ENCODE assay signal across 8 cellular contexts in the genomic region with DNA sequence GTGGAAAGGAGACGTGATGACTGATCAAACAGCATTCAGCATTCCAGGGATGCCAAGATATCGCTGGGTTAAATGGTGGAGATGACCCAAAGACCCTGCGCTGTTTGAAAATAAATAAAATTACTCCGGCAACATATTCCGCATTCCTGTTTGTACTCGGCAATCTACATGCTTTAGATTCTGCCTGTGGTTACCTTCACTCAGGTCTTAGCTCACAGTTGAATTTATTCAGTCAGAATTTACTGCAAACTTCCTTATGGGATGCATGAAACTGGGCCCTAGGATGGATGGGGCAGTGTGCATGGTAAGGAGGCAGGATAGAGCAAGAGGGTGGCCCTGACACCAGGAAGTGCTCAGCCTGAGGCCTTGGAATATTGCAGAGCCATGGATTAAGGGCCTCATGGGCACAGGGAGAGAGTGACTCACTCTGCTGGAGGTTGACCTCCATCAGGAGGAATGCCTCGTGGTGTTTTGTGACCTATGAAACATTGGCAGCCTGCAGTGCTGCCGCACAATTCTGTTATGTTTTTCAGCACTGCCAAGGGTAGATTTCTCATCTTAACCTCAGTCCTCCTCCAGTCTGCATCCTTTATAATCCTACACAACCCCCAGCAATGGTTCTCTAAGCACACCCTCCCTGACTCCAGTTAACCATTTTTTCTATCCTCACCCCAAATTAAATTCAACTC.
A peak's percentile ranks its signal among the peaks of the same experiment; 100 is the strongest.
DNase-seq lines count a peak whose midpoint lies in the region; ATAC-seq and TF ChIP-seq lines count a peak whose summit lies in the region.

No MANE protein-coding gene starts in this region.

- no peak for TF ChIP-seq CTCF in SK-N-SH (IDR thresholded peaks at IDR 0.05)
- TF ChIP-seq CTCF in heart left ventricle (IDR thresholded peaks at IDR 0.05), result no peak
- TF ChIP-seq CTCF in progenitor cell of endocrine pancreas (IDR thresholded peaks at IDR 0.05; ENCODE audit: unreplicated experiment), result no peak

- peak overlapping the region; percentile 94 for H3K27ac Mint-ChIP-seq in progenitor cell of endocrine pancreas

- peaks cover 30% of the 10 kb centered on the region for H3K4me1 Mint-ChIP-seq in progenitor cell of endocrine pancreas (ENCODE audit: low read depth)

- intact Hi-C loops in heart left ventricle (cut with DNase I), result no loop called here

- H3K4me1 ChIP-seq in SK-N-SH (ENCODE audit: control insufficient read depth in 1 of 2, insufficient read depth in 2 of 2, low read depth in 1 of 2, low read length in 1 of 2), result peaks cover 0 to 22% of the 10 kb centered on the region in 2 experiments; a peak in 3 of 4 replicates
- H3K4me1 ChIP-seq in heart left ventricle, result peaks cover 0 to 13% (median 0%) of the 10 kb centered on the region in 12 donors

- peak overlapping the region; percentile 60 for H2AFZ ChIP-seq in SK-N-SH (ENCODE audit: low read depth)

- H3K27me3 Mint-ChIP-seq in progenitor cell of endocrine pancreas, result no peaks in the 10 kb centered on the region

- H3K9me2 ChIP-seq in SK-N-SH, result no peaks in the 10 kb centered on the region

- H3K27me3 ChIP-seq in SK-N-SH (ENCODE audit: insufficient read depth) (no peaks in the 10 kb centered on the region), heart left ventricle (no peaks in the 10 kb centered on the region)

- TF ChIP-seq POLR2A in heart left ventricle (IDR thresholded peaks at IDR 0.05), result no peak

- peaks cover 8% of the 10 kb centered on the region for H3K9me3 Mint-ChIP-seq in progenitor cell of endocrine pancreas (ENCODE audit: low read depth)

- no peak overlapping the region for H3K4me3 Mint-ChIP-seq in progenitor cell of endocrine pancreas (ENCODE audit: low read depth)

- peaks cover 25% of the 10 kb centered on the region for H3F3A ChIP-seq in SK-N-SH (replicated peaks; ENCODE audit: insufficient read depth)

- TF ChIP-seq EP300 in SK-N-SH (IDR thresholded peaks at IDR 0.05; ENCODE audit: borderline replicate concordance in 1 of 2, low read depth in 1 of 2, low read length in 1 of 2), result peak in 1 of 2 experiments; percentile 41; a peak in 1 of 4 replicates

- H3K9ac ChIP-seq in SK-N-SH, result peak overlapping the region; percentile 32; the same call in 1 of the 2 replicates

- DNase-seq in Daoy (ENCODE audit: low read depth), result peak; percentile 85
- no peak for DNase-seq in SK-N-SH
- peak in 4 of 5 donors; percentile 26 to 67 (median 38) for DNase-seq in heart left ventricle
- no peak for DNase-seq in progenitor cell of endocrine pancreas (ENCODE audit: low spot score, unreplicated experiment)
- no peak for DNase-seq in DMS 273 treated with DMSO at 0.1 percent for 48 hours (lab: John Stamatoyannopoulos, UW)
- DNase-seq in HEK293T (ENCODE audit: extremely low spot score), result no peak
- DNase-seq in T-helper 1 cell, result no peak

- CTCF ChIA-PET in SK-N-SH (lab: Yijun Ruan, JAX), result interaction anchor here (1.3 kb wide), 1 partner anchor 474 kb away, joined by 3 read pairs; no protein-coding TSS in a partner anchor
- CTCF ChIA-PET in HEK293T (lab: Yijun Ruan, JAX), result no interaction called here

- no peaks in the 10 kb centered on the region for H3K36me3 ChIP-seq in SK-N-SH (replicated peaks in 1 of 2; ENCODE audit: control insufficient read depth in 1 of 2, insufficient read depth in 2 of 2, low read length in 1 of 2)
- H3K36me3 ChIP-seq in heart left ventricle, result no peaks in the 10 kb centered on the region

- H4K20me1 ChIP-seq in SK-N-SH (ENCODE audit: insufficient read depth), result no peaks in the 10 kb centered on the region

- H3K36me3 Mint-ChIP-seq in progenitor cell of endocrine pancreas (ENCODE audit: insufficient read depth), result peaks cover 6% of the 10 kb centered on the region

- POLR2A ChIA-PET in SK-N-SH (lab: Yijun Ruan, JAX), result no interaction called here
- POLR2A ChIA-PET in HEK293T (lab: Yijun Ruan, JAX), result no interaction called here

- no peaks in the 10 kb centered on the region for H3K79me2 ChIP-seq in SK-N-SH (ENCODE audit: insufficient read depth)

- ATAC-seq in heart left ventricle (peak; percentile 82 to 99 (median 96)), HG03135 (IDR thresholded peaks at IDR 0.05; ENCODE audit: unreplicated experiment) (no peak)

- 42% methylated on average over 8 of the region's 8 CpGs for WGBS in SK-N-SH (ENCODE audit: low lambda C conversion rate)
- WGBS in heart left ventricle, 4 donors, result 44 to 54% (median 49%) methylated on average over 8 of the region's 8 CpGs

- no peak for TF ChIP-seq RAD21 in SK-N-SH (IDR thresholded peaks at IDR 0.05; ENCODE audit: low read length)

- no peak overlapping the region for H3K4me3 ChIP-seq in SK-N-SH (ENCODE audit: low read depth in 2 of 2, low read length in 1 of 2)
- no peak overlapping the region for H3K4me3 ChIP-seq in heart left ventricle

- H3K9me3 ChIP-seq in SK-N-SH (no peaks in the 10 kb centered on the region), heart left ventricle (peaks cover 0 to 6% (median 0%) of the 10 kb centered on the region in 12 donors)

- H3K4me2 ChIP-seq in SK-N-SH, result 0 out of 2 replicates have a peak overlapping the region, but pooled peaks have one; percentile 40

- peak overlapping the region; percentile 18 to 68; a peak in 3 of 4 replicates for H3K27ac ChIP-seq in SK-N-SH (ENCODE audit: low read depth in 2 of 2, low read length in 1 of 2)
- peak overlapping the region in 8 of 12 donors; percentile 12 to 77 (median 56) for H3K27ac ChIP-seq in heart left ventricle

TF ChIP-seq in SK-N-SH, 30 proteins besides CTCF, POLR2A, EP300 and RAD21 (continues in another document):
- TF ChIP-seq ELF1 (IDR thresholded peaks at IDR 0.05), result peak; percentile 82
- no peak for TF ChIP-seq POLR2AphosphoS5 (IDR thresholded peaks at IDR 0.05; ENCODE audit: low read depth, low read length)
- TF ChIP-seq, protein P1, sequence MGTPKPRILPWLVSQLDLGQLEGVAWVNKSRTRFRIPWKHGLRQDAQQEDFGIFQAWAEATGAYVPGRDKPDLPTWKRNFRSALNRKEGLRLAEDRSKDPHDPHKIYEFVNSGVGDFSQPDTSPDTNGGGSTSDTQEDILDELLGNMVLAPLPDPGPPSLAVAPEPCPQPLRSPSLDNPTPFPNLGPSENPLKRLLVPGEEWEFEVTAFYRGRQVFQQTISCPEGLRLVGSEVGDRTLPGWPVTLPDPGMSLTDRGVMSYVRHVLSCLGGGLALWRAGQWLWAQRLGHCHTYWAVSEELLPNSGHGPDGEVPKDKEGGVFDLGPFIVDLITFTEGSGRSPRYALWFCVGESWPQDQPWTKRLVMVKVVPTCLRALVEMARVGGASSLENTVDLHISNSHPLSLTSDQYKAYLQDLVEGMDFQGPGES (IDR thresholded peaks at IDR 0.05; ENCODE audit: low read depth, low read length), result no peak
- TF ChIP-seq USF2 (IDR thresholded peaks at IDR 0.05; ENCODE audit: borderline replicate concordance, low read depth, low read length), result no peak
- TF ChIP-seq GABPA (IDR thresholded peaks at IDR 0.05; ENCODE audit: low read depth), result no peak
- TF ChIP-seq EZH2phosphoT487 (IDR thresholded peaks at IDR 0.05; ENCODE audit: borderline replicate concordance, low read depth), result no peak
- no peak; the same call in 1 of the 2 replicates for TF ChIP-seq SIN3A (IDR thresholded peaks at IDR 0.05; ENCODE audit: borderline replicate concordance, low read depth, low read length)

TF ChIP-seq in HEK293T, 16 proteins besides CTCF, POLR2A, EP300 and RAD21:
- TF ChIP-seq CTBP1 (IDR thresholded peaks at IDR 0.05; ENCODE audit: borderline replicate concordance), result no peak
- TF ChIP-seq FOXK2 (IDR thresholded peaks at IDR 0.05), result no peak
- TF ChIP-seq L3MBTL2 (conservative IDR thresholded peaks at IDR 0.05), result no peak
- no peak for TF ChIP-seq ZNF384 (IDR thresholded peaks at IDR 0.05)
- TF ChIP-seq PKNOX1 (IDR thresholded peaks at IDR 0.05), result no peak
- no peak for TF ChIP-seq TARDBP (IDR thresholded peaks at IDR 0.05)
- TF ChIP-seq BHLHE40 (IDR thresholded peaks at IDR 0.05; ENCODE audit: borderline replicate concordance), result no peak
- TF ChIP-seq ARNT (IDR thresholded peaks at IDR 0.05), result no peak
- no peak for TF ChIP-seq HDGF (IDR thresholded peaks at IDR 0.05; ENCODE audit: borderline replicate concordance)
- no peak for TF ChIP-seq NFRKB (IDR thresholded peaks at IDR 0.05)
- no peak for TF ChIP-seq SP1 (IDR thresholded peaks at IDR 0.05)
- TF ChIP-seq FOXM1 (IDR thresholded peaks at IDR 0.05; ENCODE audit: borderline replicate concordance), result no peak
- no peak for TF ChIP-seq ELF4 (IDR thresholded peaks at IDR 0.05)
- no peak for TF ChIP-seq SUZ12 (IDR thresholded peaks at IDR 0.05)
- TF ChIP-seq LEF1 (IDR thresholded peaks at IDR 0.05; ENCODE audit: borderline replicate concordance), result no peak

Comparison
In these comparisons a context has a peak if more than half of its experiments do, and no peak if none do; other contexts are left out.
1. DNase-seq: peak in Daoy (single experiment) and heart left ventricle (4 of 5); none in SK-N-SH (single experiment), progenitor cell of endocrine pancreas (single experiment), DMS 273 treated with DMSO at 0.1 percent for 48 hours (single experiment), HEK293T (single experiment) and T-helper 1 cell (0 of 5).